ENCODE assay signal across 8 cellular contexts in genomic region chr1:37476460-37477197, GRCh38. TPM values are rescaled to one million over a fixed set of nuclear protein-coding genes. Genes with fewer than 3 reads are reported as not detected.
DNase-seq lines count a peak whose midpoint lies in the region; ATAC-seq and TF ChIP-seq lines count a peak whose summit lies in the region.

No MANE protein-coding gene starts in this region.

- H3K9me3 ChIP-seq in MM.1S (replicated peaks; ENCODE audit: insufficient read depth, low read length) (no peaks in the 10 kb centered on the region), breast epithelium (no peaks in the 10 kb centered on the region), stomach smooth muscle (ENCODE audit: control insufficient read depth in 2 of 2, low read length in 2 of 2) (no peaks in the 10 kb centered on the region)

- H3K9me2 ChIP-seq in MM.1S (replicated peaks; ENCODE audit: insufficient read depth, low read length) = no peaks in the 10 kb centered on the region

- peaks cover 22% of the 10 kb centered on the region; the same call in 1 of the 2 replicates for H4K20me1 ChIP-seq in MM.1S (ENCODE audit: insufficient read depth, low read length)

- H2AFZ ChIP-seq in MM.1S (ENCODE audit: low read length) = no peak overlapping the region

- H3K36me3 ChIP-seq in MM.1S (replicated peaks; ENCODE audit: insufficient read depth, low read length) (peaks cover 16% of the 10 kb centered on the region), breast epithelium (no peaks in the 10 kb centered on the region), stomach smooth muscle (ENCODE audit: control insufficient read depth in 2 of 2, insufficient read depth in 2 of 2, low read length in 2 of 2) (peaks cover 20 to 22% of the 10 kb centered on the region in 2 donors)

- peak overlapping the region; percentile 99 for H3K4me2 ChIP-seq in MM.1S (ENCODE audit: low read depth, low read length)

- H3K4me1 ChIP-seq in MM.1S (ENCODE audit: low read length) (peaks cover 29% of the 10 kb centered on the region), breast epithelium (peaks cover 19 to 54% of the 10 kb centered on the region in 2 donors), stomach smooth muscle (ENCODE audit: control insufficient read depth, insufficient read depth, low read length) (peaks cover 80% of the 10 kb centered on the region)

- peaks cover 41% of the 10 kb centered on the region for H3F3A ChIP-seq in MM.1S (ENCODE audit: insufficient read depth, low read length)

- peaks cover 80% of the 10 kb centered on the region for H3K79me2 ChIP-seq in MM.1S (ENCODE audit: low read length)

- H3K4me3 ChIP-seq in MM.1S (ENCODE audit: low read length) (peak overlapping the region; percentile 99), breast epithelium (peak overlapping the region; percentile 85 to 93 (median 87)), stomach smooth muscle (ENCODE audit: low read length in 2 of 2) (peak overlapping the region; percentile 71 to 98)

- H3K27me3 ChIP-seq in MM.1S (replicated peaks; ENCODE audit: insufficient read depth, low read length) = no peaks in the 10 kb centered on the region
- no peaks in the 10 kb centered on the region for H3K27me3 ChIP-seq in breast epithelium
- H3K27me3 ChIP-seq in stomach smooth muscle (ENCODE audit: control insufficient read depth in 1 of 2, insufficient read depth in 2 of 2, low read length in 2 of 2) = no peaks in the 10 kb centered on the region

- no peak for TF ChIP-seq POLR2A in breast epithelium (IDR thresholded peaks at IDR 0.05)

- DNase-seq in GM04504 (ENCODE audit: low read depth) (peak; percentile 84), MM.1S (no peak), breast epithelium (ENCODE audit: low spot score in 2 of 2) (peak; percentile 73 to 76), kidney tubule cell (ENCODE audit: low spot score) (peak; percentile 92), NCI-H1436 treated with DMSO at 0.1 percent for 48 hours (lab: John Stamatoyannopoulos, UW) (no peak), NCI-H1436 (lab: John Stamatoyannopoulos, UW) (no peak)

- peak overlapping the region; percentile 87 for H3K27ac ChIP-seq in MM.1S (ENCODE audit: low read length)
- peak overlapping the region; percentile 95 to 99 for H3K27ac ChIP-seq in breast epithelium
- peak overlapping the region; percentile 96 for H3K27ac ChIP-seq in stomach smooth muscle (ENCODE audit: low read length)

- intact Hi-C loops in breast epithelium (cut with DNase I; ENCODE audit: low total_unique reads) = no loop called here

- TF ChIP-seq CTCF in MM.1S (IDR thresholded peaks at IDR 0.05; ENCODE audit: low read length) = no peak
- no peak for TF ChIP-seq CTCF in breast epithelium (IDR thresholded peaks at IDR 0.05)

- no peak for ATAC-seq in HG02759 (IDR thresholded peaks at IDR 0.05; ENCODE audit: unreplicated experiment)

- H3K9ac ChIP-seq in MM.1S (ENCODE audit: low read length) (peak overlapping the region; percentile 93), stomach smooth muscle (ENCODE audit: low read length in 2 of 2) (peak overlapping the region; percentile 81 to 87)

RNA-seq across cellular contexts. Expression of gene ZC3H12A, which starts 2.2 kb away (rescaled TPM):
- 10 to 100 TPM in 2 of 3 donors, 1 to 10 TPM in 1; 5.8 to 82.8 (median 76.7) TPM for total RNA-seq in breast epithelium

RNA-seq across cellular contexts. Expression of gene MEAF6, which starts 37.9 kb away (rescaled TPM):
- 100 to 1,000 TPM in 1 of 3 donors, 10 to 100 TPM in 2; 78.2 to 140 (median 87.2) TPM for total RNA-seq in breast epithelium

Comparison
In these comparisons a context has a peak if more than half of its experiments do, and no peak if none do; other contexts are left out.
1. DNase-seq: peak in GM04504 (single experiment), breast epithelium (2 of 2) and kidney tubule cell (single experiment); none in MM.1S (single experiment), NCI-H1436 treated with DMSO at 0.1 percent for 48 hours (single experiment) and NCI-H1436 (single experiment).
2. Peak in every context shown above with its lines, with median percentiles within 50 percentile points of each other: H3K27ac ChIP-seq and H3K4me3 ChIP-seq.